19 cellular contexts compared by ENCODE assay signal in genomic region chrX:114583646-114584433, GRCh38. TPM values are rescaled to one million over a fixed set of nuclear protein-coding genes. Genes with fewer than 3 reads are reported as not detected.
DNase-seq lines count a peak whose midpoint lies in the region; ATAC-seq and TF ChIP-seq lines count a peak whose summit lies in the region.
"Had no signal": no experiment of that assay in that cellular context is flagged by ENCODE, and none has a peak within 500 bp of the region (broad histone marks: within the 10 kb centered on the region; RNA-seq: fewer than 3 reads in every experiment).

Gene HTR2C, plus strand, starts transcription at chrX:114584086. Its CDS starts 142,851 bp downstream, at chrX:114726937.

- no peaks in the 10 kb centered on the region for H4K20me1 ChIP-seq in osteoblast (ENCODE audit: insufficient read depth, low read length)

- TF ChIP-seq CTCF in osteoblast (IDR thresholded peaks at IDR 0.05; ENCODE audit: extremely low read depth, low read depth, low read length) = no peak

- DNase-seq in ELF-1 (ENCODE audit: low read depth, low spot score) (peak; percentile 69), head of caudate nucleus (peak in 38 of 42 donors; percentile 21 to 75 (median 50)), osteoblast (ENCODE audit: insufficient read length, low spot score, missing footprints) (peak; percentile 54), NCI-H1930 (lab: John Stamatoyannopoulos, UW) (no peak), DMS114 treated with DMSO at 0.1 percent for 48 hours (lab: John Stamatoyannopoulos, UW; ENCODE audit: unreplicated experiment) (no peak)
- no peak for DNase-seq in stimulated activated naive CD4-positive, alpha-beta T cell treated with Interleukin-2 at 50 U/mL for 16 hours (lab: John Stamatoyannopoulos, UW)
- no peak for DNase-seq in stimulated activated naive CD8-positive, alpha-beta T cell treated with anti-CD3 and anti-CD28 coated beads, Interleukin-15, Interleukin-2, amounts not matched to agents 100 U/mL and 50 U/mL, for 24 hours
- DNase-seq: activated T-cell treated with anti-CD3 and anti-CD28 coated beads for 4 hours; CD4-positive, CD25-positive, alpha-beta regulatory T cell; effector CD8-positive, alpha-beta T cell; NCI-H2171 treated with DMSO at 0.1 percent for 48 hours; stimulated activated CD4-positive, alpha-beta T cell treated with anti-CD3 and anti-CD28 coated beads, Interleukin-2, amount 100 ng/mL, for 48 hours; WERI-Rb-1 had no signal

- H3K9me3 ChIP-seq in osteoblast (ENCODE audit: low read depth, low read length) = peaks cover 3% of the 10 kb centered on the region
- H3K9me3 ChIP-seq: HAP-1, prostate gland had no signal

- intact Hi-C loops in head of caudate nucleus (cut with DNase I) = no loop called here

- H3K27me3 ChIP-seq in osteoblast (ENCODE audit: insufficient read depth, low read length) = peaks cover 60% of the 10 kb centered on the region

- peak; percentile 20 for ATAC-seq in SK-N-SH treated with all-trans-retinoic acid at 6 μM for 48 hours
- no peak for ATAC-seq in stimulated activated naive CD8-positive, alpha-beta T cell treated with anti-CD3 and anti-CD28 coated beads, Interleukin-15, Interleukin-2, amounts not matched to agents 100 U/mL and 50 U/mL, for 24 hours
- ATAC-seq: stimulated activated effector memory CD8-positive, alpha-beta T cell treated with anti-CD3 and anti-CD28 coated beads, Interleukin-12 subunit alpha, Interleukin-12 subunit beta, amount 100 ng/mL, for 72 hours had no signal

- no peaks in the 10 kb centered on the region for H3K79me2 ChIP-seq in osteoblast (ENCODE audit: insufficient read depth, low read length)

- no peaks in the 10 kb centered on the region for H3K4me1 ChIP-seq in osteoblast (ENCODE audit: insufficient read depth, low read length)
- H3K4me1 ChIP-seq: HAP-1, prostate gland had no signal

- H3K36me3 ChIP-seq in osteoblast (ENCODE audit: insufficient read depth, low read length) = no peaks in the 10 kb centered on the region
- H3K36me3 ChIP-seq: HAP-1, prostate gland, WERI-Rb-1 had no signal

- H2AFZ ChIP-seq in osteoblast (ENCODE audit: low read length) = no peak within 1 kb of the TSS

- H3K4me2 ChIP-seq in osteoblast (ENCODE audit: insufficient read depth, low read length) = no peak within 1 kb of the TSS

- no peak within 1 kb of the TSS for H3K27ac ChIP-seq in osteoblast (ENCODE audit: low read depth, low read length)
- H3K27ac ChIP-seq: prostate gland, WERI-Rb-1 had no signal

- no peak within 1 kb of the TSS for H3K4me3 ChIP-seq in osteoblast (ENCODE audit: insufficient read depth, low read length)
- H3K4me3 ChIP-seq: HAP-1, prostate gland had no signal

TF ChIP-seq in SK-N-SH treated with all-trans-retinoic acid at 6 μM for 48 hours, 23 proteins besides CTCF, POLR2A, EP300 and RAD21:
- TF ChIP-seq ZC3H10 (CRISPR knock-in tag; IDR thresholded peaks at IDR 0.05) (no peak), GLIS3 (CRISPR knock-in tag; IDR thresholded peaks at IDR 0.05) (no peak), CSRNP3 (CRISPR knock-in tag; IDR thresholded peaks at IDR 0.05) (no peak), OSR1 (CRISPR knock-in tag; IDR thresholded peaks at IDR 0.05) (no peak), ESRRG (CRISPR knock-in tag; IDR thresholded peaks at IDR 0.05) (no peak), TSHZ2 (CRISPR knock-in tag; IDR thresholded peaks at IDR 0.05) (no peak), TOX (CRISPR knock-in tag; IDR thresholded peaks at IDR 0.05; ENCODE audit: borderline replicate concordance) (no peak), CSDC2 (CRISPR knock-in tag; IDR thresholded peaks at IDR 0.05) (no peak)
TF ChIP-seq in SK-N-SH treated with all-trans-retinoic acid at 6 μM for 48 hours: peak in this region for 0.

RNA-seq across cellular contexts. Expression of gene HTR2C, which starts in this region (rescaled TPM):
- not detected in 2 replicates for total RNA-seq in osteoblast
- total RNA-seq: CD4-positive, CD25-positive, alpha-beta regulatory T cell; glomerular endothelial cell; mesenteric fat pad; prostate gland had no signal

Comparison
In these comparisons a context has a peak if more than half of its experiments do, and no peak if none do; other contexts are left out.
1. Peak in DNase-seq in osteoblast; RNA of the gene not detected or under 1 TPM.
2. DNase-seq: peak in ELF-1 (single experiment) and head of caudate nucleus (38 of 42); none in stimulated activated naive CD4-positive, alpha-beta T cell treated with Interleukin-2 at 50 U/mL for 16 hours (single experiment), stimulated activated naive CD8-positive, alpha-beta T cell treated with anti-CD3 and anti-CD28 coated beads, Interleukin-15, Interleukin-2, amounts not matched to agents 100 U/mL and 50 U/mL, for 24 hours (single experiment), NCI-H1930 (0 of 2) and DMS114 treated with DMSO at 0.1 percent for 48 hours (single experiment).